Comparison of ENCODE assay signal across 9 cellular contexts in the genomic region with DNA sequence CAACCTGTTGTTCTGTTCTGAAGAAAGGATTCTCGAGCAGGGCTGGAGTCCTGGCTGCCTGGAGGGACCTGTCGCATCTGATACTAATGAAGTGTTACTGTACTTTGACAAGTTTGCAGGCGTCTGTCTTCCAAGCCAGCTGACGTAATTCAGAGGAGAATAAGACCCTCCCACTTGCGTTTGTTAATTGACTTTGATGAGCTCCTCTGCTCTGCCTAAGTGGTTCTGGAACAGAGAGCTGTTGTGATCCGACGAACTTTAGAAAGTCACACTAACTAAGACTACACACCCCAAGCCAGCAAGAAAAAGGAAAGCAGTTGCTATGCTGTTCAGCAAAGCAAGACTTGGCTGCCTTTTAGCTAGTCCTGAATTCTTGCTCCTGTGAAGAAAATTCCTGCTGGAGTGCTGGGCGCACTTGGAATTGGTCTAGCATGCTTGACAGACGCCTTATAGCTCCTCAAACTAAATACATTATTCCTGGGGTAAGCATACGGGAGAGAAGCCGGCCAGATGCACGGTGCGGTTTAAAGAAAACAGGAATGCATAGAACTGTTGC.
DNase-seq lines count a peak whose midpoint lies in the region; ATAC-seq and TF ChIP-seq lines count a peak whose summit lies in the region.
"Had no signal": no experiment of that assay in that cellular context is flagged by ENCODE, and none has a peak within 500 bp of the region (broad histone marks: within the 10 kb centered on the region; RNA-seq: fewer than 3 reads in every experiment).

No MANE protein-coding gene starts in this region.

- H3K36me3 ChIP-seq in RWPE2 (ENCODE audit: low read depth), result no peaks in the 10 kb centered on the region
- no peaks in the 10 kb centered on the region for H3K36me3 ChIP-seq in tibial artery

- DNase-seq in RWPE2 (ENCODE audit: low spot score), result no peak
- peak; percentile 47 for DNase-seq in fibroblast of the aortic adventitia (ENCODE audit: low read depth)
- peak; percentile 36 for DNase-seq in middle frontal gyrus (ENCODE audit: extremely low spot score, low spot score)
- no peak for DNase-seq in tibial artery
- no peak for DNase-seq in T-helper 9 cell
- no peak for DNase-seq in SIG-M5 treated with dmso at 0.1 percent for 504 hours (lab: John Stamatoyannopoulos, UW; ENCODE audit: unreplicated experiment)
- no peak for DNase-seq in NCI-H187 treated with DMSO at 0.1 percent for 48 hours (lab: John Stamatoyannopoulos, UW)
- DNase-seq: PC-3 had no signal

- peak; percentile 42; the same call in 2 of the 3 replicates for ATAC-seq in RWPE2 (ENCODE audit: low read depth)
- no peak for ATAC-seq in HG02678 (IDR thresholded peaks at IDR 0.05; ENCODE audit: unreplicated experiment)
- ATAC-seq: PC-3 had no signal

- H3K27me3 ChIP-seq in RWPE2 (ENCODE audit: insufficient read depth, poor library complexity, severe bottlenecking) (peaks cover 19% of the 10 kb centered on the region), tibial artery (no peaks in the 10 kb centered on the region)

- H3K9me3 ChIP-seq in RWPE2 (ENCODE audit: severe bottlenecking) (no peaks in the 10 kb centered on the region), tibial artery (no peaks in the 10 kb centered on the region)

- H3K4me1 ChIP-seq in RWPE2 (ENCODE audit: insufficient read depth, poor library complexity, severe bottlenecking) (no peaks in the 10 kb centered on the region), tibial artery (peaks cover 0 to 10% (median 5%) of the 10 kb centered on the region in 4 donors)

- intact Hi-C loops in tibial artery (cut with DNase I; ENCODE audit: low total_unique reads), result no loop called here

- H3K4me3 ChIP-seq in RWPE2 (ENCODE audit: severe bottlenecking), result no peak overlapping the region
- H3K4me3 ChIP-seq in fibroblast of the aortic adventitia (ENCODE audit: low read depth, low read length), result peak overlapping the region; percentile 59
- H3K4me3 ChIP-seq in tibial artery, result peak overlapping the region; percentile 47 to 54

- TF ChIP-seq CTCF in RWPE2 (IDR thresholded peaks at IDR 0.05; ENCODE audit: poor library complexity, severe bottlenecking) (no peak), fibroblast of the aortic adventitia (IDR thresholded peaks at IDR 0.05; ENCODE audit: insufficient read depth, low read length) (no peak), tibial artery (IDR thresholded peaks at IDR 0.05) (no peak)

- H3K27ac ChIP-seq in RWPE2 (ENCODE audit: poor library complexity, severe bottlenecking) (no peak overlapping the region), tibial artery (peak overlapping the region; percentile 59 to 69)

Comparison
In these comparisons a context has a peak if more than half of its experiments do, and no peak if none do; other contexts are left out.
1. DNase-seq: peak in fibroblast of the aortic adventitia (single experiment) and middle frontal gyrus (single experiment); none in RWPE2 (single experiment), tibial artery (0 of 2), T-helper 9 cell (single experiment), SIG-M5 treated with dmso at 0.1 percent for 504 hours (single experiment) and NCI-H187 treated with DMSO at 0.1 percent for 48 hours (single experiment).